1 cellular context compared by ENCODE assay signal in the genomic region with DNA sequence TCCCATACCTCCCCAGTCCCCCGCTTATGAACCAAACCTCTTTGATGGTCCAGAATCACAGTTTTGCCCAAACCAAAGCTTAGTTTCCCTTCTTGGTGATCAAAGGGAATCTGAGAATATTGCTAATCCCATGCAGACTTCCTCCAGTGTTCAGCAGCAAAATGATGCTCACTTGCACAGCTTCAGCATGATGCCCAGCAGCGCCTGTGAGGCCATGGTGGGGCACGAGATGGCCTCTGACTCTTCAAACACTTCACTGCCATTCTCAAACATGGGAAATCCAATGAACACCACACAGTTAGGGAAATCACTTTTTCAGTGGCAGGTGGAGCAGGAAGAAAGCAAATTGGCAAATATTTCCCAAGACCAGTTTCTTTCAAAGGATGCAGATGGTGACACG.
TF ChIP-seq lines count a peak whose summit lies in the region.

No MANE protein-coding gene starts in this region.

TF ChIP-seq in IMR-90, 13 proteins besides CTCF, POLR2A, EP300 and RAD21:
- no peak for TF ChIP-seq CEBPB (IDR thresholded peaks at IDR 0.05; ENCODE audit: low read depth, low read length)
- TF ChIP-seq SMC3 (IDR thresholded peaks at IDR 0.05; ENCODE audit: low read depth, low read length): no peak
- no peak for TF ChIP-seq MAFK (IDR thresholded peaks at IDR 0.05; ENCODE audit: low read depth, low read length)
- no peak for TF ChIP-seq FOS (IDR thresholded peaks at IDR 0.05; ENCODE audit: low read depth, low read length)
- TF ChIP-seq, protein P1, sequence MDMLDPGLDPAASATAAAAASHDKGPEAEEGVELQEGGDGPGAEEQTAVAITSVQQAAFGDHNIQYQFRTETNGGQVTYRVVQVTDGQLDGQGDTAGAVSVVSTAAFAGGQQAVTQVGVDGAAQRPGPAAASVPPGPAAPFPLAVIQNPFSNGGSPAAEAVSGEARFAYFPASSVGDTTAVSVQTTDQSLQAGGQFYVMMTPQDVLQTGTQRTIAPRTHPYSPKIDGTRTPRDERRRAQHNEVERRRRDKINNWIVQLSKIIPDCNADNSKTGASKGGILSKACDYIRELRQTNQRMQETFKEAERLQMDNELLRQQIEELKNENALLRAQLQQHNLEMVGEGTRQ (IDR thresholded peaks at IDR 0.05; ENCODE audit: low read depth, low read length): no peak
- TF ChIP-seq CHD1 (IDR thresholded peaks at IDR 0.05; ENCODE audit: low read depth, low read length): no peak
- no peak for TF ChIP-seq RCOR1 (IDR thresholded peaks at IDR 0.05; ENCODE audit: insufficient replicate concordance, low read length)
- TF ChIP-seq MXI1 (IDR thresholded peaks at IDR 0.05; ENCODE audit: borderline replicate concordance, low read depth, low read length): no peak
- TF ChIP-seq BHLHE40 (IDR thresholded peaks at IDR 0.05; ENCODE audit: low read depth, low read length): no peak
- no peak for TF ChIP-seq NFE2L2 (IDR thresholded peaks at IDR 0.05; ENCODE audit: low read depth, low read length)
- no peak for TF ChIP-seq RFX5 (IDR thresholded peaks at IDR 0.05; ENCODE audit: low read depth, low read length)
- TF ChIP-seq, protein P2, sequence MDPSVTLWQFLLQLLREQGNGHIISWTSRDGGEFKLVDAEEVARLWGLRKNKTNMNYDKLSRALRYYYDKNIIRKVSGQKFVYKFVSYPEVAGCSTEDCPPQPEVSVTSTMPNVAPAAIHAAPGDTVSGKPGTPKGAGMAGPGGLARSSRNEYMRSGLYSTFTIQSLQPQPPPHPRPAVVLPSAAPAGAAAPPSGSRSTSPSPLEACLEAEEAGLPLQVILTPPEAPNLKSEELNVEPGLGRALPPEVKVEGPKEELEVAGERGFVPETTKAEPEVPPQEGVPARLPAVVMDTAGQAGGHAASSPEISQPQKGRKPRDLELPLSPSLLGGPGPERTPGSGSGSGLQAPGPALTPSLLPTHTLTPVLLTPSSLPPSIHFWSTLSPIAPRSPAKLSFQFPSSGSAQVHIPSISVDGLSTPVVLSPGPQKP (IDR thresholded peaks at IDR 0.05; ENCODE audit: borderline replicate concordance, low read depth, low read length): no peak
